In genomic region chr10:23390408-23390807, GRCh38 we compare ENCODE assay signal across 1 cellular context. TPM values are rescaled to one million over a fixed set of nuclear protein-coding genes. Genes with fewer than 3 reads are reported as not detected.
"Had no signal": no experiment of that assay in that cellular context is flagged by ENCODE, and none has a peak within 500 bp of the region (broad histone marks: within the 10 kb centered on the region; RNA-seq: fewer than 3 reads in every experiment).

No MANE protein-coding gene starts in this region.

RNA-seq across cellular contexts. Expression of gene C10orf67, which starts 45.8 kb away (rescaled TPM):
- total RNA-seq: NCI-H460 had no signal
